ENCODE assay signal across 22 cellular contexts in the genomic region with DNA sequence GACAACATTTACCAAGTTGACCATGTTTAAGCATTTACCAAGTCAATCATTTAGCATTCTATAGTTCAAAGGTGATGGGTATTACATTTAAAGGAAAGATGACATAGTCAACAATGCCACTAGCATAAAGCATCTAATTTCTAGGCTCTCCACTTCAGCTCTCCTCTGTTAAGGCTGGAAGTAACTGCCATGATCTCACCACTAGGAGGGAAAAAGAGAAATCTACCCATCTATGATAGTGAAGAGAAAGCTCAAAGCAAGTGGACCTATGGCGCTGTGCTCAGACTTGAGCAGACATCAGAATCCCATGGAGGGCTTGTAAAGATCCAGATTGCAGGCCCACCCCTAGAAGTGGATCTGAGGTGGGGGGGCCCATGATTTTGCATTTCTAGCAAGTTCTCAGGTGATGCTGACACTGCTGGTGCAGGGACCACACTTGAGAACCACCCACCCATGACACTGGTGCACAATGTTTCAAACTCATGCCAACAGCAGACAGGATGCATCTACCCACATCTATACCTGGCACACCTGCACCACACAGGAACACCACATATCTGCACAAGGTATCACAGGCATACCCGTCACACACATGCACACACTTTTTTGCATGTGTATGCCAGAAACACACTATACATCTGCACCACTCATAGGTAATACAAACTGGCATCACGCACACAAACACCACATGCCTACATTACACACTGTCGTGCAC.
DNase-seq lines count a peak whose midpoint lies in the region; ATAC-seq, FAIRE-seq and TF ChIP-seq lines count a peak whose summit lies in the region.
"Had no signal": no experiment of that assay in that cellular context is flagged by ENCODE, and none has a peak within 500 bp of the region (broad histone marks: within the 10 kb centered on the region; RNA-seq: fewer than 3 reads in every experiment).

No MANE protein-coding gene starts in this region.

- H2AK5ac ChIP-seq in IMR-90 (ENCODE audit: low read depth, low read length): no peak overlapping the region
- no peak overlapping the region for H2AK5ac ChIP-seq in mesendoderm (ENCODE audit: low read length)

- H4K8ac ChIP-seq in IMR-90 (ENCODE audit: low read depth in 2 of 2, low read length in 2 of 2): no peak overlapping the region
- no peak overlapping the region for H4K8ac ChIP-seq in mesendoderm (ENCODE audit: low read depth, low read length)

- TF ChIP-seq RAD21 in IMR-90 (IDR thresholded peaks at IDR 0.05; ENCODE audit: low read length): no peak

- no peak overlapping the region for H2BK20ac ChIP-seq in IMR-90 (ENCODE audit: low read depth, low read length)

- ATAC-seq in IMR-90 (ENCODE audit: low read depth) (no peak), GM21526 (IDR thresholded peaks at IDR 0.05; ENCODE audit: low FRiP score, unreplicated experiment) (no peak), aorta (ENCODE audit: low FRiP score) (no peak)
- ATAC-seq: left lung, mucosa of descending colon had no signal

- WGBS in IMR-90 (ENCODE audit: extremely low coverage in 2 of 2, insufficient read length in 1 of 2), 2 experiments: 100% methylated on average over 3 of the region's 4 CpGs; no CpG with 5 or more reads in 1 of the 2 experiments
- WGBS in mesendoderm (ENCODE audit: extremely low coverage, insufficient coverage, low lambda C conversion rate): no CpG with 5 or more reads among the region's 4 CpGs
- 93 to 97% methylated on average over 4 of the region's 4 CpGs for WGBS in aorta, 2 donors

- H3K4me1 ChIP-seq in IMR-90 (ENCODE audit: control insufficient read depth, insufficient read depth, low read length): no peaks in the 10 kb centered on the region
- H3K4me1 ChIP-seq in mesendoderm (ENCODE audit: control insufficient read depth, low read depth, low read length): peaks cover 6% of the 10 kb centered on the region
- no peaks in the 10 kb centered on the region for H3K4me1 ChIP-seq in aorta (ENCODE audit: control insufficient read depth in 1 of 2, insufficient read depth in 2 of 2, low read length in 2 of 2)
- H3K4me1 ChIP-seq: SJSA1 had no signal

- H3K4me3 ChIP-seq in IMR-90 (ENCODE audit: insufficient read depth, low read depth, low read length) (no peak overlapping the region), bronchial epithelial cell (ENCODE audit: low read depth, low read length) (no peak overlapping the region), mesendoderm (ENCODE audit: low read length) (no peak overlapping the region), aorta (ENCODE audit: low read length in 2 of 2) (no peak overlapping the region)
- H3K4me3 ChIP-seq: esophagus squamous epithelium, left lung, mucosa of descending colon, SJSA1, spleen, stomach, transverse colon had no signal

- no peak overlapping the region for H3K4me2 ChIP-seq in IMR-90 (ENCODE audit: low read depth, low read length)
- H3K4me2 ChIP-seq in mesendoderm (ENCODE audit: low read length): no peak overlapping the region

- H3K23ac ChIP-seq in IMR-90 (ENCODE audit: low read depth, low read length) (no peak overlapping the region), mesendoderm (ENCODE audit: low read length) (no peak overlapping the region)

- no peak overlapping the region for H3K9ac ChIP-seq in IMR-90 (ENCODE audit: low read depth, low read length)
- H3K9ac ChIP-seq in mesendoderm (ENCODE audit: low read length): no peak overlapping the region

- no peaks in the 10 kb centered on the region; the same call in 1 of the 2 replicates for H3K27me3 ChIP-seq in IMR-90 (ENCODE audit: control insufficient read depth, insufficient read depth, low read length)
- H3K27me3 ChIP-seq in bronchial epithelial cell (ENCODE audit: control insufficient read depth, insufficient read depth, low read length): no peaks in the 10 kb centered on the region
- H3K27me3 ChIP-seq in mesendoderm (ENCODE audit: insufficient read depth, low read length, poor library complexity): no peaks in the 10 kb centered on the region
- H3K27me3 ChIP-seq in aorta (ENCODE audit: control insufficient read depth in 1 of 2, insufficient read depth in 2 of 2, low read length in 1 of 2): no peaks in the 10 kb centered on the region
- H3K27me3 ChIP-seq: left lung, SJSA1, spleen, stomach, transverse colon had no signal

- H3K79me2 ChIP-seq in mesendoderm (ENCODE audit: control insufficient read depth, insufficient read depth, low read length): no peaks in the 10 kb centered on the region

- DNase-seq in ELR (ENCODE audit: low read depth) (peak; percentile 13), IMR-90 (no peak), bronchial epithelial cell (ENCODE audit: low read depth) (no peak), mesendoderm (peak; percentile 10), cerebellum (ENCODE audit: low spot score) (no peak), aorta (no peak)
- DNase-seq in stimulated activated naive CD4-positive, alpha-beta T cell treated with Interleukin-2 at 50 U/mL for 16 hours (lab: John Stamatoyannopoulos, UW): no peak
- DNase-seq: activated CD4-positive, alpha-beta memory T cell treated with anti-CD3 and anti-CD28 coated beads for 36 hours; amniotic stem cell; CD4-positive, alpha-beta memory T cell; DMS79; esophagus squamous epithelium; left lung; mucosa of descending colon; NCI-H748 treated with DMSO at 0.1 percent for 48 hours; spleen; stimulated activated CD4-positive, alpha-beta T cell treated with anti-CD3 and anti-CD28 coated beads, Interleukin-4, amount 100 ng/mL, for 4 hours; stomach; transverse colon had no signal

- H4K20me1 ChIP-seq in IMR-90 (ENCODE audit: insufficient read depth, low read length): no peaks in the 10 kb centered on the region

- no peak overlapping the region for H4K91ac ChIP-seq in IMR-90 (ENCODE audit: insufficient read depth, low read depth, low read length)

- no peaks in the 10 kb centered on the region for H3K36me3 ChIP-seq in IMR-90 (ENCODE audit: control insufficient read depth, insufficient read depth, low read length)
- H3K36me3 ChIP-seq in bronchial epithelial cell (ENCODE audit: control insufficient read depth, insufficient read depth, low read length): no peaks in the 10 kb centered on the region
- H3K36me3 ChIP-seq in mesendoderm (ENCODE audit: control insufficient read depth, insufficient read depth, low read length): no peaks in the 10 kb centered on the region
- H3K36me3 ChIP-seq in aorta (ENCODE audit: control insufficient read depth in 1 of 2, insufficient read depth in 2 of 2, low read length in 1 of 2): no peaks in the 10 kb centered on the region
- H3K36me3 ChIP-seq: esophagus squamous epithelium, left lung, SJSA1, spleen, stomach, transverse colon had no signal

- no peak overlapping the region for H3K4ac ChIP-seq in IMR-90 (ENCODE audit: low read depth, low read length)
- no peak overlapping the region for H3K4ac ChIP-seq in mesendoderm (ENCODE audit: low read depth, low read length)

- H3K79me1 ChIP-seq in IMR-90 (ENCODE audit: low read depth in 1 of 2, low read length in 2 of 2): no peaks in the 10 kb centered on the region
- no peaks in the 10 kb centered on the region for H3K79me1 ChIP-seq in mesendoderm (ENCODE audit: low read length)

- H3K14ac ChIP-seq in IMR-90 (replicated peaks; ENCODE audit: low read depth, low read length): no peak overlapping the region

- in situ Hi-C loops in IMR-90 (cut with MboI; ENCODE audit: low sequenced_read_pairs): no loop called here

- no peak overlapping the region for H2AK9ac ChIP-seq in IMR-90 (replicated peaks; ENCODE audit: low read depth, low read length, poor library complexity)

- CTCF ChIA-PET in IMR-90 (lab: Yijun Ruan, JAX): no interaction called here

- H3K18ac ChIP-seq in IMR-90 (ENCODE audit: low read depth, low read length): no peak overlapping the region
- no peak overlapping the region for H3K18ac ChIP-seq in mesendoderm (ENCODE audit: low read length)

- FAIRE-seq in bronchial epithelial cell (lab: Jason Lieb, UNC): peak; percentile 72
- FAIRE-seq: H54 had no signal

- H3K56ac ChIP-seq in IMR-90 (ENCODE audit: extremely low read depth, insufficient read depth, low read length): no peak overlapping the region
- H3K56ac ChIP-seq in mesendoderm (ENCODE audit: low read length): no peak overlapping the region

- no peak overlapping the region for H2BK15ac ChIP-seq in IMR-90 (ENCODE audit: low read depth, low read length)
- no peak overlapping the region for H2BK15ac ChIP-seq in mesendoderm (replicated peaks; ENCODE audit: low read depth)

- H2BK120ac ChIP-seq in IMR-90 (ENCODE audit: low read depth, low read length): no peak overlapping the region
- H2BK120ac ChIP-seq in mesendoderm (ENCODE audit: low read depth, low read length): no peak overlapping the region

- H3K9me1 ChIP-seq in IMR-90 (ENCODE audit: insufficient read depth, low read length): peaks cover 6% of the 10 kb centered on the region

- BruUV-seq in IMR-90 (replicated peaks; lab: Mats Ljungman, UMichigan): no TSS peak

- H2BK5ac ChIP-seq in IMR-90 (ENCODE audit: low read depth, low read length, poor library complexity, severe bottlenecking): no peak overlapping the region
- no peak overlapping the region for H2BK5ac ChIP-seq in mesendoderm (ENCODE audit: low read length)

- H2AFZ ChIP-seq in IMR-90 (replicated peaks; ENCODE audit: low read length, poor library complexity): no peak overlapping the region

- TF ChIP-seq CTCF in IMR-90 (conservative IDR thresholded peaks at IDR 0.05; ENCODE audit: low read depth, low read length) (0 out of 2 replicates have a peak, but pooled peaks have one; percentile 10), bronchial epithelial cell (IDR thresholded peaks at IDR 0.05; ENCODE audit: insufficient read depth, low read length, severe bottlenecking) (no peak)

- H3K9me3 ChIP-seq in IMR-90 (ENCODE audit: control insufficient read depth, insufficient read depth, low read length) (no peaks in the 10 kb centered on the region), aorta (ENCODE audit: control insufficient read depth, low read length) (no peaks in the 10 kb centered on the region)
- H3K9me3 ChIP-seq: esophagus squamous epithelium, left lung, mucosa of descending colon, SJSA1, spleen, stomach, transverse colon had no signal

- intact Hi-C loops in IMR-90 (cut with micrococcal nuclease): no loop called here
- intact Hi-C loops in aorta (cut with DNase I): no loop called here

- H3K27ac ChIP-seq in IMR-90 (ENCODE audit: insufficient read depth, low read length): no peak overlapping the region
- no peak overlapping the region for H3K27ac ChIP-seq in mesendoderm (ENCODE audit: low read depth, low read length)
- no peak overlapping the region for H3K27ac ChIP-seq in aorta (ENCODE audit: low read depth in 1 of 2, low read length in 2 of 2)
- H3K27ac ChIP-seq: esophagus squamous epithelium, left lung, SJSA1, spleen, stomach, transverse colon had no signal

- POLR2A ChIA-PET in IMR-90 (lab: Charles Lee; ENCODE audit: unreplicated experiment): no interaction called here

- no peak for TF ChIP-seq POLR2A in IMR-90 (IDR thresholded peaks at IDR 0.05; ENCODE audit: low read depth, low read length)

- H4K5ac ChIP-seq in IMR-90 (ENCODE audit: low read depth, low read length): no peak overlapping the region
- no peak overlapping the region for H4K5ac ChIP-seq in mesendoderm (ENCODE audit: low read length)

- dilution Hi-C loops in IMR-90 (cut with HindIII; ENCODE audit: low sequenced_read_pairs, unreplicated experiment): no loop called here

TF ChIP-seq in IMR-90, 13 proteins besides CTCF, POLR2A, EP300 and RAD21 (continues in another document):
- TF ChIP-seq MAFK (IDR thresholded peaks at IDR 0.05; ENCODE audit: low read depth, low read length) (no peak), SMC3 (IDR thresholded peaks at IDR 0.05; ENCODE audit: low read depth, low read length) (no peak), RCOR1 (IDR thresholded peaks at IDR 0.05; ENCODE audit: insufficient replicate concordance, low read length) (no peak)

Comparison
In these comparisons a context has a peak if more than half of its experiments do, and no peak if none do; other contexts are left out.
1. DNase-seq: peak in ELR (single experiment) and mesendoderm (single experiment); none in IMR-90 (single experiment), bronchial epithelial cell (single experiment), cerebellum (single experiment), stimulated activated naive CD4-positive, alpha-beta T cell treated with Interleukin-2 at 50 U/mL for 16 hours (single experiment) and aorta (0 of 2).